6 cellular contexts compared by ENCODE assay signal in genomic region chr17:41810659-41811548, GRCh38. TPM values are rescaled to one million over a fixed set of nuclear protein-coding genes. Genes with fewer than 3 reads are reported as not detected.
A peak's percentile ranks its signal among the peaks of the same experiment; 100 is the strongest.
DNase-seq lines count a peak whose midpoint lies in the region; ATAC-seq lines count a peak whose summit lies in the region.

No MANE protein-coding gene starts in this region.

- no peaks in the 10 kb centered on the region for H3K27me3 ChIP-seq in esophagus (ENCODE audit: control insufficient read depth in 1 of 2, insufficient read depth in 2 of 2, low read length in 2 of 2)

- no peaks in the 10 kb centered on the region for H3K9me3 ChIP-seq in esophagus (ENCODE audit: control insufficient read depth in 2 of 2, insufficient read depth in 1 of 2, low read depth in 1 of 2, low read length in 1 of 2)

- 27 to 28% methylated on average over 52 to 58 of the region's 58 CpGs for WGBS in esophagus, 2 donors

- no peaks in the 10 kb centered on the region for H3K36me3 Mint-ChIP-seq in activated T-cell treated with anti-CD3 and anti-CD28 coated beads, Interleukin-2, amount 50 U/mL, for 24 hours (ENCODE audit: low read depth)

- H3K4me3 ChIP-seq in esophagus (ENCODE audit: low read depth in 1 of 2, low read length in 2 of 2): peak overlapping the region; percentile 54 to 71

- H3K27ac Mint-ChIP-seq in activated T-cell treated with anti-CD3 and anti-CD28 coated beads, Interleukin-2, amount 50 U/mL, for 24 hours: no peak overlapping the region

- H3K4me1 Mint-ChIP-seq in activated T-cell treated with anti-CD3 and anti-CD28 coated beads, Interleukin-2, amount 50 U/mL, for 24 hours (ENCODE audit: low read depth): peaks cover 24% of the 10 kb centered on the region

- peak overlapping the region in 1 of 2 donors; percentile 56 for H3K27ac ChIP-seq in esophagus (ENCODE audit: low read depth in 2 of 2, low read length in 1 of 2)

- ATAC-seq in HG03469 (IDR thresholded peaks at IDR 0.05; ENCODE audit: unreplicated experiment): no peak

- peak overlapping the region; percentile 68 for H3K4me3 Mint-ChIP-seq in activated T-cell treated with anti-CD3 and anti-CD28 coated beads, Interleukin-2, amount 50 U/mL, for 24 hours

- H3K4me1 ChIP-seq in esophagus (ENCODE audit: control insufficient read depth in 2 of 2, insufficient read depth in 2 of 2, low read length in 1 of 2): peaks cover 5 to 10% of the 10 kb centered on the region in 2 donors

- no peaks in the 10 kb centered on the region for H3K9me3 Mint-ChIP-seq in activated T-cell treated with anti-CD3 and anti-CD28 coated beads, Interleukin-2, amount 50 U/mL, for 24 hours

- H3K36me3 ChIP-seq in esophagus (ENCODE audit: control insufficient read depth in 2 of 2, insufficient read depth in 2 of 2, low read length in 1 of 2): peaks cover 0 to 7% of the 10 kb centered on the region in 2 donors

- DNase-seq in activated T-cell treated with anti-CD3 and anti-CD28 coated beads, Interleukin-2, amount 50 U/mL, for 24 hours: no peak
- DNase-seq in activated T-cell treated with anti-CD3 and anti-CD28 coated beads, Interleukin-2, amount 50 U/mL, for 48 hours: no peak
- peak; percentile 40 for DNase-seq in stimulated activated CD8-positive, alpha-beta memory T cell treated with anti-CD3 and anti-CD28 coated beads, Interleukin-4, amount 100 ng/mL, for 48 hours
- no peak for DNase-seq in NCI-H1417 treated with DMSO at 0.1 percent for 48 hours (lab: John Stamatoyannopoulos, UW)

- peaks cover 9% of the 10 kb centered on the region for H3K27me3 Mint-ChIP-seq in activated T-cell treated with anti-CD3 and anti-CD28 coated beads, Interleukin-2, amount 50 U/mL, for 24 hours

RNA-seq across cellular contexts. Expression of gene P3H4, which starts 0.8 kb away (rescaled TPM):
- polyA plus RNA-seq in esophagus: 1 to 10 TPM; 1.7 TPM

RNA-seq across cellular contexts. Expression of gene FKBP10, which starts 1.9 kb away (rescaled TPM):
- 1 to 10 TPM; 5.8 to 5.9 TPM for polyA plus RNA-seq in esophagus

RNA-seq across cellular contexts. Expression of gene JUP, which starts 24.4 kb away (rescaled TPM):
- polyA plus RNA-seq in esophagus: 100 to 1,000 TPM; 445 to 752 TPM

RNA-seq across cellular contexts. Expression of gene NT5C3B, which starts 25.1 kb away (rescaled TPM):
- 10 to 100 TPM; 35.9 to 36.0 TPM for polyA plus RNA-seq in esophagus

RNA-seq across cellular contexts. Expression of gene KLHL10, which starts 26.7 kb away (rescaled TPM):
- under 1 TPM; 0.22 to 0.39 TPM for polyA plus RNA-seq in esophagus
